16 cellular contexts compared by ENCODE assay signal in genomic region chr7:92736870-92737269, GRCh38.
DNase-seq lines count a peak whose midpoint lies in the region; ATAC-seq, FAIRE-seq and TF ChIP-seq lines count a peak whose summit lies in the region.
"Had no signal": no experiment of that assay in that cellular context is flagged by ENCODE, and none has a peak within 500 bp of the region (broad histone marks: within the 10 kb centered on the region; RNA-seq: fewer than 3 reads in every experiment).

No MANE protein-coding gene starts in this region.

- no peak for DNase-seq in activated CD8-positive, alpha-beta memory T cell treated with anti-CD3 and anti-CD28 coated beads, Interleukin-2, amount 10 ng/mL, durations not matched to agents 7 days and 5 days
- no peak for DNase-seq in activated CD8-positive, alpha-beta memory T cell treated with anti-CD3 and anti-CD28 coated beads, Interleukin-2, amount 50 U/mL, for 4 hours
- DNase-seq in IMR-90 (no peak), RCC 7860 (ENCODE audit: low spot score) (peak; percentile 2), chondrocyte (ENCODE audit: low spot score) (no peak), dedifferentiated amniotic fluid mesenchymal stem cell (ENCODE audit: extremely low spot score) (no peak)
- DNase-seq in activated CD4-positive, CD25-positive, alpha-beta regulatory T cell (lab: John Stamatoyannopoulos, UW) = no peak
- DNase-seq in activated CD4-positive, alpha-beta T cell treated with anti-CD3 and anti-CD28 coated beads, Interleukin-2, amount 50 U/mL, for 48 hours = no peak
- DNase-seq: 8988T; AML-193; CD8-positive, alpha-beta memory T cell; DMS 273 treated with DMSO at 0.1 percent for 48 hours had no signal

- H3K4me1 ChIP-seq in IMR-90 (ENCODE audit: control insufficient read depth, insufficient read depth, low read length) = peaks cover 22% of the 10 kb centered on the region

- H3K4ac ChIP-seq in IMR-90 (ENCODE audit: low read depth, low read length) = no peak overlapping the region

- H3K23ac ChIP-seq in IMR-90 (ENCODE audit: low read depth, low read length) = peak overlapping the region; percentile 32; the same call in 1 of the 2 replicates

- H2AK9ac ChIP-seq in IMR-90 (replicated peaks; ENCODE audit: low read depth, low read length, poor library complexity) = no peak overlapping the region

- H2AK5ac ChIP-seq in IMR-90 (ENCODE audit: low read depth, low read length) = no peak overlapping the region

- H3K9me3 ChIP-seq in IMR-90 (ENCODE audit: control insufficient read depth, insufficient read depth, low read length) = no peaks in the 10 kb centered on the region
- H3K9me3 ChIP-seq: BLaER1, HAP-1 had no signal

- H2BK20ac ChIP-seq in IMR-90 (ENCODE audit: low read depth, low read length) = no peak overlapping the region

- H3K9ac ChIP-seq in IMR-90 (ENCODE audit: low read depth, low read length) = no peak overlapping the region
- H3K9ac ChIP-seq: BLaER1 had no signal

- H3K27me3 ChIP-seq in IMR-90 (ENCODE audit: control insufficient read depth, insufficient read depth, low read length) = no peaks in the 10 kb centered on the region
- H3K27me3 ChIP-seq: BLaER1 had no signal

- H3K4me2 ChIP-seq in IMR-90 (ENCODE audit: low read depth, low read length) = no peak overlapping the region
- H3K4me2 ChIP-seq: BLaER1 had no signal

- no peak overlapping the region for H2AFZ ChIP-seq in IMR-90 (replicated peaks; ENCODE audit: low read length, poor library complexity)

- no peak overlapping the region for H4K8ac ChIP-seq in IMR-90 (ENCODE audit: low read depth in 2 of 2, low read length in 2 of 2)

- H3K79me1 ChIP-seq in IMR-90 (ENCODE audit: low read depth in 1 of 2, low read length in 2 of 2) = peaks cover 29 to 80% of the 10 kb centered on the region in 2 experiments

- no peak for FAIRE-seq in RCC 7860 (lab: Jason Lieb, UNC)
- FAIRE-seq: H1 had no signal

- peaks cover 58% of the 10 kb centered on the region for H3K36me3 Mint-ChIP-seq in activated CD8-positive, alpha-beta memory T cell treated with anti-CD3 and anti-CD28 coated beads, Interleukin-2, amount 10 ng/mL, durations not matched to agents 7 days and 5 days
- peaks cover 8% of the 10 kb centered on the region for H3K36me3 Mint-ChIP-seq in chondrocyte (ENCODE audit: low read depth)

- no peak overlapping the region for H2BK15ac ChIP-seq in IMR-90 (ENCODE audit: low read depth, low read length)

- intact Hi-C loops in IMR-90 (cut with micrococcal nuclease) = no loop called here

- H3K14ac ChIP-seq in IMR-90 (replicated peaks; ENCODE audit: low read depth, low read length) = no peak overlapping the region

- peaks cover 21% of the 10 kb centered on the region for H3K9me1 ChIP-seq in IMR-90 (ENCODE audit: insufficient read depth, low read length)

- H3K4me1 Mint-ChIP-seq in activated CD8-positive, alpha-beta memory T cell treated with anti-CD3 and anti-CD28 coated beads, Interleukin-2, amount 10 ng/mL, durations not matched to agents 7 days and 5 days = peaks cover 63% of the 10 kb centered on the region
- H3K4me1 Mint-ChIP-seq in chondrocyte (ENCODE audit: low read depth) = peaks cover 65% of the 10 kb centered on the region

- TF ChIP-seq RAD21 in IMR-90 (IDR thresholded peaks at IDR 0.05; ENCODE audit: low read length) = no peak

- H4K20me1 ChIP-seq in IMR-90 (ENCODE audit: insufficient read depth, low read length) = peaks cover 9% of the 10 kb centered on the region
- H4K20me1 ChIP-seq: BLaER1 had no signal

- H3K4me3 Mint-ChIP-seq in activated CD8-positive, alpha-beta memory T cell treated with anti-CD3 and anti-CD28 coated beads, Interleukin-2, amount 10 ng/mL, durations not matched to agents 7 days and 5 days = no peak overlapping the region
- H3K4me3 Mint-ChIP-seq in chondrocyte (ENCODE audit: unreplicated experiment) = no peak overlapping the region
- H3K4me3 Mint-ChIP-seq: CD8-positive, alpha-beta memory T cell had no signal

- in situ Hi-C loops in IMR-90 (cut with MboI; ENCODE audit: low sequenced_read_pairs) = no loop called here

- H3K4me3 ChIP-seq in IMR-90 (ENCODE audit: insufficient read depth, low read depth, low read length) = no peak overlapping the region
- H3K4me3 ChIP-seq: BLaER1, HAP-1 had no signal

- CTCF ChIA-PET in activated CD8-positive, alpha-beta memory T cell treated with anti-CD3 and anti-CD28 coated beads, Interleukin-2, amount 10 ng/mL, durations not matched to agents 7 days and 5 days (lab: Charles Lee) = no interaction called here
- CTCF ChIA-PET in IMR-90 (lab: Yijun Ruan, JAX) = no interaction called here

- no peak for ATAC-seq in activated CD8-positive, alpha-beta memory T cell treated with anti-CD3 and anti-CD28 coated beads, Interleukin-2, amount 10 ng/mL, durations not matched to agents 7 days and 5 days
- ATAC-seq in IMR-90 (ENCODE audit: low read depth) = no peak

- no peak overlapping the region for H3K18ac ChIP-seq in IMR-90 (ENCODE audit: low read depth, low read length)

- peaks cover 4% of the 10 kb centered on the region for H3K36me3 ChIP-seq in IMR-90 (ENCODE audit: control insufficient read depth, insufficient read depth, low read length)
- H3K36me3 ChIP-seq: BLaER1, HAP-1 had no signal

- dilution Hi-C loops in IMR-90 (cut with HindIII; ENCODE audit: low sequenced_read_pairs, unreplicated experiment) = no loop called here

- no peak overlapping the region for H2BK5ac ChIP-seq in IMR-90 (ENCODE audit: low read depth, low read length, poor library complexity, severe bottlenecking)

- peaks cover 6% of the 10 kb centered on the region for H3K9me3 Mint-ChIP-seq in activated CD8-positive, alpha-beta memory T cell treated with anti-CD3 and anti-CD28 coated beads, Interleukin-2, amount 10 ng/mL, durations not matched to agents 7 days and 5 days (ENCODE audit: low read depth)
- no peaks in the 10 kb centered on the region for H3K9me3 Mint-ChIP-seq in chondrocyte (ENCODE audit: low read depth)
- H3K9me3 Mint-ChIP-seq: CD8-positive, alpha-beta memory T cell had no signal

- no peak for TF ChIP-seq CTCF in IMR-90 (conservative IDR thresholded peaks at IDR 0.05; ENCODE audit: low read depth, low read length)
- no peak for TF ChIP-seq CTCF in chondrocyte (IDR thresholded peaks at IDR 0.05)

- no peak for TF ChIP-seq POLR2A in IMR-90 (IDR thresholded peaks at IDR 0.05; ENCODE audit: low read depth, low read length)

- POLR2A ChIA-PET in IMR-90 (lab: Charles Lee; ENCODE audit: unreplicated experiment) = no interaction called here

- no peak overlapping the region for H4K91ac ChIP-seq in IMR-90 (ENCODE audit: insufficient read depth, low read depth, low read length)

- no peak overlapping the region for H3K27ac ChIP-seq in IMR-90 (ENCODE audit: insufficient read depth, low read length)
- H3K27ac ChIP-seq: BLaER1, HL-60 had no signal

- BruUV-seq in IMR-90 (replicated peaks; lab: Mats Ljungman, UMichigan) = no TSS peak

- no peak overlapping the region for H2BK120ac ChIP-seq in IMR-90 (ENCODE audit: low read depth, low read length)

- H4K5ac ChIP-seq in IMR-90 (ENCODE audit: low read depth, low read length) = no peak overlapping the region

- no CpG with 5 or more reads among the region's 3 CpGs for WGBS in IMR-90 (ENCODE audit: extremely low coverage in 2 of 2, insufficient read length in 1 of 2), 2 experiments

- H3K27ac Mint-ChIP-seq in activated CD8-positive, alpha-beta memory T cell treated with anti-CD3 and anti-CD28 coated beads, Interleukin-2, amount 10 ng/mL, durations not matched to agents 7 days and 5 days = peak overlapping the region; percentile 58
- H3K27ac Mint-ChIP-seq in chondrocyte (ENCODE audit: unreplicated experiment) = peak overlapping the region; percentile 50

- H3K56ac ChIP-seq in IMR-90 (ENCODE audit: extremely low read depth, insufficient read depth, low read length) = no peak overlapping the region

- H3K27me3 Mint-ChIP-seq in activated CD8-positive, alpha-beta memory T cell treated with anti-CD3 and anti-CD28 coated beads, Interleukin-2, amount 10 ng/mL, durations not matched to agents 7 days and 5 days = no peaks in the 10 kb centered on the region
- no peaks in the 10 kb centered on the region for H3K27me3 Mint-ChIP-seq in chondrocyte (ENCODE audit: low read depth)
- H3K27me3 Mint-ChIP-seq: CD8-positive, alpha-beta memory T cell had no signal

TF ChIP-seq in IMR-90, 13 proteins besides CTCF, POLR2A, EP300 and RAD21:
- TF ChIP-seq RFX5 (IDR thresholded peaks at IDR 0.05; ENCODE audit: low read depth, low read length) (no peak), MAZ (IDR thresholded peaks at IDR 0.05; ENCODE audit: borderline replicate concordance, low read depth, low read length) (no peak), MXI1 (IDR thresholded peaks at IDR 0.05; ENCODE audit: borderline replicate concordance, low read depth, low read length) (no peak), BHLHE40 (IDR thresholded peaks at IDR 0.05; ENCODE audit: low read depth, low read length) (no peak), CHD1 (IDR thresholded peaks at IDR 0.05; ENCODE audit: low read depth, low read length) (no peak), SMC3 (IDR thresholded peaks at IDR 0.05; ENCODE audit: low read depth, low read length) (no peak)
- TF ChIP-seq, protein P1, sequence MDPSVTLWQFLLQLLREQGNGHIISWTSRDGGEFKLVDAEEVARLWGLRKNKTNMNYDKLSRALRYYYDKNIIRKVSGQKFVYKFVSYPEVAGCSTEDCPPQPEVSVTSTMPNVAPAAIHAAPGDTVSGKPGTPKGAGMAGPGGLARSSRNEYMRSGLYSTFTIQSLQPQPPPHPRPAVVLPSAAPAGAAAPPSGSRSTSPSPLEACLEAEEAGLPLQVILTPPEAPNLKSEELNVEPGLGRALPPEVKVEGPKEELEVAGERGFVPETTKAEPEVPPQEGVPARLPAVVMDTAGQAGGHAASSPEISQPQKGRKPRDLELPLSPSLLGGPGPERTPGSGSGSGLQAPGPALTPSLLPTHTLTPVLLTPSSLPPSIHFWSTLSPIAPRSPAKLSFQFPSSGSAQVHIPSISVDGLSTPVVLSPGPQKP (IDR thresholded peaks at IDR 0.05; ENCODE audit: borderline replicate concordance, low read depth, low read length) = no peak
